In genomic region chr2:100197643-100198153, GRCh38 we compare ENCODE assay signal across 9 cellular contexts. TPM values are rescaled to one million over a fixed set of nuclear protein-coding genes. Genes with fewer than 3 reads are reported as not detected.
DNase-seq lines count a peak whose midpoint lies in the region; ATAC-seq, FAIRE-seq and TF ChIP-seq lines count a peak whose summit lies in the region.
"Had no signal": no experiment of that assay in that cellular context is flagged by ENCODE, and none has a peak within 500 bp of the region (broad histone marks: within the 10 kb centered on the region; RNA-seq: fewer than 3 reads in every experiment).

No MANE protein-coding gene starts in this region.

- POLR2A ChIA-PET in endothelial cell of umbilical vein (lab: Charles Lee): no interaction called here

- H2AFZ ChIP-seq in endothelial cell of umbilical vein (ENCODE audit: low read depth, low read length): peak overlapping the region; percentile 84

- TF ChIP-seq CTCF in endothelial cell of umbilical vein (IDR thresholded peaks at IDR 0.05; ENCODE audit: extremely low read depth in 1 of 2, insufficient read depth in 1 of 2, low read depth in 1 of 2, low read length in 2 of 2) (no peak), mesothelial cell of epicardium (IDR thresholded peaks at IDR 0.05; ENCODE audit: unreplicated experiment) (no peak), tibial artery (IDR thresholded peaks at IDR 0.05) (no peak)

- no peaks in the 10 kb centered on the region for H3K79me2 ChIP-seq in endothelial cell of umbilical vein (ENCODE audit: control insufficient read depth, insufficient read depth, low read length)

- H4K20me1 ChIP-seq in endothelial cell of umbilical vein (replicated peaks; ENCODE audit: control insufficient read depth, extremely low read depth, insufficient read depth, low read length): no peaks in the 10 kb centered on the region

- H3K27ac ChIP-seq in endothelial cell of umbilical vein (ENCODE audit: insufficient read depth, low read depth, low read length): peak overlapping the region; percentile 60
- peak overlapping the region; percentile 86 to 88 for H3K27ac ChIP-seq in tibial artery
- no peak overlapping the region for H3K27ac ChIP-seq in effector memory CD4-positive, alpha-beta T cell (ENCODE audit: insufficient read depth, low read length, poor library complexity, severe bottlenecking)

- CTCF ChIA-PET in endothelial cell of umbilical vein (lab: Charles Lee): interaction anchor here (0.6 to 2.3 kb wide), 8 partner anchors 11 to 667 kb away, joined by 3 to 16 read pairs (median 3); no protein-coding TSS in a partner anchor

- no TSS peak for BruUV-seq in endothelial cell of umbilical vein (replicated peaks; lab: Mats Ljungman, UMichigan)

- intact Hi-C loops in endothelial cell of umbilical vein (cut with micrococcal nuclease): loop anchor here (5.0 kb wide), 1 partner anchor 315 kb away; no protein-coding TSS in a partner anchor
- intact Hi-C loops in tibial artery (cut with DNase I; ENCODE audit: low total_unique reads): no loop called here

- peaks cover 33% of the 10 kb centered on the region for H3K4me1 Mint-ChIP-seq in mesothelial cell of epicardium

- H3K27me3 ChIP-seq in endothelial cell of umbilical vein (ENCODE audit: control insufficient read depth in 2 of 2, insufficient read depth in 2 of 2, low read length in 2 of 2): no peaks in the 10 kb centered on the region
- no peaks in the 10 kb centered on the region for H3K27me3 ChIP-seq in tibial artery
- H3K27me3 ChIP-seq in effector memory CD4-positive, alpha-beta T cell (replicated peaks; ENCODE audit: control insufficient read depth, insufficient read depth, low read length, poor library complexity, severe bottlenecking): no peaks in the 10 kb centered on the region

- H3K9me3 Mint-ChIP-seq in mesothelial cell of epicardium: peaks cover 5% of the 10 kb centered on the region

- no peak for TF ChIP-seq POLR2A in endothelial cell of umbilical vein (IDR thresholded peaks at IDR 0.05; ENCODE audit: low read depth, low read length)

- H3K4me1 ChIP-seq in endothelial cell of umbilical vein (ENCODE audit: control insufficient read depth, extremely low read depth, insufficient read depth, low read length) (peaks cover 51% of the 10 kb centered on the region), tibial artery (peaks cover 0 to 75% (median 42%) of the 10 kb centered on the region in 4 donors)
- H3K4me1 ChIP-seq in effector memory CD4-positive, alpha-beta T cell (ENCODE audit: control insufficient read depth, insufficient read depth, low read length, poor library complexity, severe bottlenecking): no peaks in the 10 kb centered on the region

- H3K27ac Mint-ChIP-seq in mesothelial cell of epicardium: peak overlapping the region; percentile 98

- H3K4me3 ChIP-seq in endothelial cell of umbilical vein (replicated peaks in 1 of 3; ENCODE audit: insufficient read depth in 1 of 3, low read depth in 1 of 3, low read length in 3 of 3) (no peak overlapping the region), tibial artery (peak overlapping the region in 1 of 2 donors; percentile 21)
- H3K4me3 ChIP-seq in effector memory CD4-positive, alpha-beta T cell (ENCODE audit: insufficient read depth, low read depth, low read length, poor library complexity, severe bottlenecking): no peak overlapping the region

- peak overlapping the region; percentile 14 for H3K9ac ChIP-seq in endothelial cell of umbilical vein (replicated peaks; ENCODE audit: extremely low read depth, insufficient read depth, low read length)

- DNase-seq in NCI-H69 (lab: John Stamatoyannopoulos, UW): peak; percentile 80
- DNase-seq in endothelial cell of umbilical vein (ENCODE audit: low read depth, low spot score): peak; percentile 66
- peak in 1 of 2 experiments; percentile 46 for DNase-seq in mesothelial cell of epicardium (ENCODE audit: low spot score in 2 of 2, unreplicated experiment in 2 of 2)
- DNase-seq in tibial artery: peak; percentile 50 to 87
- no peak for DNase-seq in effector memory CD4-positive, alpha-beta T cell
- DNase-seq in NCI-H128 (lab: John Stamatoyannopoulos, UW; ENCODE audit: unreplicated experiment): no peak

- H3K36me3 Mint-ChIP-seq in mesothelial cell of epicardium: no peaks in the 10 kb centered on the region

- H3K36me3 ChIP-seq in endothelial cell of umbilical vein (ENCODE audit: control insufficient read depth in 2 of 2, extremely low read depth in 1 of 2, insufficient read depth in 2 of 2, low read length in 2 of 2) (no peaks in the 10 kb centered on the region), tibial artery (no peaks in the 10 kb centered on the region)
- no peaks in the 10 kb centered on the region for H3K36me3 ChIP-seq in effector memory CD4-positive, alpha-beta T cell (ENCODE audit: control insufficient read depth, insufficient read depth, low read length)

- H3K9me1 ChIP-seq in endothelial cell of umbilical vein (replicated peaks; ENCODE audit: control insufficient read depth, extremely low read depth, insufficient read depth, low read length): no peaks in the 10 kb centered on the region

- no peaks in the 10 kb centered on the region for H3K27me3 Mint-ChIP-seq in mesothelial cell of epicardium (ENCODE audit: low read depth)

- H3K4me3 Mint-ChIP-seq in mesothelial cell of epicardium: no peak overlapping the region

- H3K9me3 ChIP-seq in endothelial cell of umbilical vein (replicated peaks; ENCODE audit: control insufficient read depth, insufficient read depth, low read length) (no peaks in the 10 kb centered on the region), tibial artery (no peaks in the 10 kb centered on the region)
- H3K9me3 ChIP-seq in effector memory CD4-positive, alpha-beta T cell (ENCODE audit: control insufficient read depth, low read length): no peaks in the 10 kb centered on the region

- H3K4me2 ChIP-seq in endothelial cell of umbilical vein (ENCODE audit: insufficient read depth, low read length): no peak overlapping the region

- dilution Hi-C loops in endothelial cell of umbilical vein (cut with MboI; ENCODE audit: extremely low pct_ligation_motif_present, low sequenced_read_pairs): no loop called here

- ATAC-seq in HG03196 (IDR thresholded peaks at IDR 0.05; ENCODE audit: unreplicated experiment) (no peak), HG02623 (IDR thresholded peaks at IDR 0.05; ENCODE audit: unreplicated experiment) (no peak)

- peak; percentile 67 for FAIRE-seq in endothelial cell of umbilical vein (lab: Jason Lieb, UNC)
- FAIRE-seq: islet of Langerhans had no signal

TF ChIP-seq in endothelial cell of umbilical vein, 7 proteins besides CTCF, POLR2A, EP300 and RAD21:
- TF ChIP-seq GATA2 (IDR thresholded peaks at IDR 0.05; ENCODE audit: insufficient read depth, insufficient read length, low read depth, low read length) (no peak), POLR2AphosphoS5 (IDR thresholded peaks at IDR 0.05; ENCODE audit: insufficient read depth, low read depth, low read length) (peak; percentile 25)

RNA-seq across cellular contexts. Expression of gene AFF3, which starts 55.3 kb away (rescaled TPM):
- 0.07 and 0.16 TPM in 2 replicates for total RNA-seq in endothelial cell of umbilical vein
- 0.03 and 0.06 TPM in 2 replicates for polyA plus RNA-seq in endothelial cell of umbilical vein
- polyA plus RNA-seq in endothelial cell of umbilical vein (2011; cell fraction: cytosol; rRNA removed): 0.04 and 0.06 TPM in 2 replicates
- 0.05 and 0.11 TPM in 2 replicates for polyA plus RNA-seq in endothelial cell of umbilical vein (2011; cell fraction: nucleus; rRNA removed)
- polyA plus RNA-seq in endothelial cell of umbilical vein (2012): 0.34 and 0.54 TPM in 2 replicates
- polyA minus RNA-seq in endothelial cell of umbilical vein: 0.13 and 0.46 TPM in 2 replicates
- not detected for polyA minus RNA-seq in endothelial cell of umbilical vein (2011; cell fraction: cytosol; rRNA and poly(A)+ RNA removed)
- 0.10 and 0.14 TPM in 2 replicates for polyA minus RNA-seq in endothelial cell of umbilical vein (2011; cell fraction: nucleus; rRNA and poly(A)+ RNA removed)
- total RNA-seq in mesothelial cell of epicardium: 14.4 to 15.6 TPM (median 14.7 TPM) in 3 replicates

Comparison
In these comparisons a context has a peak if more than half of its experiments do, and no peak if none do; other contexts are left out.
1. DNase-seq: peak in NCI-H69 (single experiment), endothelial cell of umbilical vein (single experiment) and tibial artery (2 of 2); none in effector memory CD4-positive, alpha-beta T cell (0 of 3) and NCI-H128 (single experiment).
2. RNA of gene AFF3, which starts 55.3 kb away (total RNA-seq): 14.4 to 15.6 TPM in mesothelial cell of epicardium; 0.07 to 0.16 TPM in endothelial cell of umbilical vein; every median in the first group is over 10 times any median in the second.